Comparison of ENCODE assay signal across 8 cellular contexts in the genomic region with DNA sequence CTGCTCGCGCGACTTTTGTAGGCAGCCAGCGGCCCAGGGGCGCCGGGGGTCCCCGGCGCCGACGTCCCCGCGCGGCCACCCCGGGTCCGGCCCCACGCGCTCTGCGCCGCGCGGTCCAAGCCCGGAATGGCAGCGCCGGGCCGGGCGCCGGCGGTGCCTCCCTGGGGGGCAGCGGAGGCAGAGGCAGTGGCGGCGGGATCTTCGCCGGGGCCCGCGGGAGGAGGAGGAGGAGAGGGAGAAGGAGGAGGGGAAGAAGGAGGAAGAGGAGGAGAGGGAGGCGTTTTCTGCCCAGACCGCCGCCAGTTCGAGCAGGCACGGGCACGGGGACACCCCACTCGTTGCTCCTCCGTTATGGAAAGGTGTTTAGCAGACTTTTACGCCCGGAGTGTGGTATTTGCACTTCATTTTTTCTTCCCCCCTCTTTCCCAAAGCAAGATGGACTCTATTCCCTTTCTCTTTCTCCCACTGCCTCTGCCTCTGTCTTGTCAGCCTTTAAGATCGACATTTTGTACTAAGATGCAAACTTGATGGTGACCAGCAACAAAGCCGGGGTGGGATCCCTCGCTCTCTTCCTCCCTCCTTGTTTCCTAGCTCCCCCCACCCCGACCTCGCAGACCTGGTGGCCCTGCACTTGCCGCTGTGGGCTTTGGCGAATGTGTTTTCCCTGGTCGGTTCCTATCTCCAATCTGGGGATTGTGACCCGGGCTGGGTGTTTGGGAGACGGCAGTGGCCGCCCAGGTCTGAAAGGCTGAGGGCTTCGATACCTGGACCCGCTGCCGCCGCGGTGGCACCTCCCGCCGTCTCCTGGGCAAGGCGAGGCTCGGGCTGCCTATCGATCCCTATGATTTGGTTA. TPM values are rescaled to one million over a fixed set of nuclear protein-coding genes. Genes with fewer than 3 reads are reported as not detected.
DNase-seq lines count a peak whose midpoint lies in the region; ATAC-seq and TF ChIP-seq lines count a peak whose summit lies in the region.

No MANE protein-coding gene starts in this region.

- H3K27me3 ChIP-seq in DND-41 (ENCODE audit: insufficient read depth, low read length, poor library complexity): no peaks in the 10 kb centered on the region
- no peaks in the 10 kb centered on the region for H3K27me3 ChIP-seq in WERI-Rb-1 (ENCODE audit: insufficient read depth, low read depth, severe bottlenecking)
- H3K27me3 ChIP-seq in kidney epithelial cell (ENCODE audit: control insufficient read depth, insufficient read depth, low read length): no peaks in the 10 kb centered on the region

- H3K9me3 ChIP-seq in DND-41 (ENCODE audit: insufficient read depth, low read length, severe bottlenecking) (no peaks in the 10 kb centered on the region), WERI-Rb-1 (ENCODE audit: severe bottlenecking) (no peaks in the 10 kb centered on the region)

- peak overlapping the region; percentile 85 for H3K27ac ChIP-seq in DND-41 (ENCODE audit: low read length)
- H3K27ac ChIP-seq in WERI-Rb-1: peak overlapping the region; percentile 49

- H4K20me1 ChIP-seq in DND-41 (ENCODE audit: insufficient read depth, low read length): peaks cover 3% of the 10 kb centered on the region; the same call in 1 of the 2 replicates

- H3K4me1 ChIP-seq in DND-41 (ENCODE audit: insufficient read depth, low read length): peaks cover 27% of the 10 kb centered on the region

- peak overlapping the region; percentile 85 for H2AFZ ChIP-seq in DND-41 (ENCODE audit: low read depth, low read length)

- TF ChIP-seq CTCF in DND-41 (IDR thresholded peaks at IDR 0.05; ENCODE audit: borderline replicate concordance, extremely low read depth, low read length, poor library complexity, severe bottlenecking): no peak
- TF ChIP-seq CTCF in WERI-Rb-1 (IDR thresholded peaks at IDR 0.05; ENCODE audit: low read depth, low read length): no peak
- no peak for TF ChIP-seq CTCF in kidney epithelial cell (IDR thresholded peaks at IDR 0.05; ENCODE audit: insufficient read depth, low read length, poor library complexity, severe bottlenecking)

- peak overlapping the region; percentile 71 for H3K9ac ChIP-seq in DND-41 (ENCODE audit: low read depth, low read length)

- H3K4me3 ChIP-seq in DND-41 (ENCODE audit: low read depth in 1 of 2, low read length in 2 of 2) (peak overlapping the region; percentile 60 to 69; a peak in 3 of 4 replicates), WERI-Rb-1 (ENCODE audit: low read depth, low read length) (peak overlapping the region; percentile 54), kidney epithelial cell (ENCODE audit: low read depth, low read length) (peak overlapping the region; percentile 74)

- DNase-seq in DND-41 (peak; percentile 56), HuH-7.5 (ENCODE audit: low spot score) (peak; percentile 23), WERI-Rb-1 (peak; percentile 28), cerebellum (ENCODE audit: low spot score) (peak; percentile 18), kidney epithelial cell (ENCODE audit: low read depth) (no peak), DMS114 treated with DMSO at 0.1 percent for 48 hours (lab: John Stamatoyannopoulos, UW; ENCODE audit: unreplicated experiment) (no peak)
- peak; percentile 19 for DNase-seq in stimulated activated CD4-positive, alpha-beta T cell treated with anti-CD3 and anti-CD28 coated beads, Interleukin-12 subunit alpha, Interleukin-12 subunit beta, amount 100 ng/mL, for 4 hours

- peaks cover 52% of the 10 kb centered on the region for H3K79me2 ChIP-seq in DND-41 (ENCODE audit: insufficient read depth, low read length)

- 0 out of 3 replicates have a peak, but pooled peaks have one; percentile 1 for ATAC-seq in DND-41 (ENCODE audit: insufficient read depth, low read depth)
- ATAC-seq in HG03139 (IDR thresholded peaks at IDR 0.05; ENCODE audit: unreplicated experiment): no peak

- H3K36me3 ChIP-seq in DND-41 (ENCODE audit: insufficient read depth, low read length) (peaks cover 22% of the 10 kb centered on the region; the same call in 1 of the 2 replicates), WERI-Rb-1 (peaks cover 7% of the 10 kb centered on the region), kidney epithelial cell (ENCODE audit: control insufficient read depth, insufficient read depth, low read length) (no peaks in the 10 kb centered on the region)

- peak overlapping the region; percentile 83 for H3K4me2 ChIP-seq in DND-41 (ENCODE audit: insufficient read depth, low read length)

RNA-seq across cellular contexts. Expression of a gene that starts 2.6 kb away (rescaled TPM):
- 52.5 TPM for total RNA-seq in cerebellum
- 50.7 and 62.2 TPM in 2 replicates for total RNA-seq in kidney epithelial cell

Comparison
In these comparisons a context has a peak if more than half of its experiments do, and no peak if none do; other contexts are left out.
1. DNase-seq: peak in DND-41 (single experiment), HuH-7.5 (single experiment), WERI-Rb-1 (single experiment), cerebellum (single experiment) and stimulated activated CD4-positive, alpha-beta T cell treated with anti-CD3 and anti-CD28 coated beads, Interleukin-12 subunit alpha, Interleukin-12 subunit beta, amount 100 ng/mL, for 4 hours (single experiment); none in kidney epithelial cell (single experiment) and DMS114 treated with DMSO at 0.1 percent for 48 hours (single experiment).
2. Peak in every context shown above with its lines, with median percentiles within 50 percentile points of each other: H3K4me3 ChIP-seq.